Comparison of ENCODE assay signal across 23 cellular contexts in the genomic region with DNA sequence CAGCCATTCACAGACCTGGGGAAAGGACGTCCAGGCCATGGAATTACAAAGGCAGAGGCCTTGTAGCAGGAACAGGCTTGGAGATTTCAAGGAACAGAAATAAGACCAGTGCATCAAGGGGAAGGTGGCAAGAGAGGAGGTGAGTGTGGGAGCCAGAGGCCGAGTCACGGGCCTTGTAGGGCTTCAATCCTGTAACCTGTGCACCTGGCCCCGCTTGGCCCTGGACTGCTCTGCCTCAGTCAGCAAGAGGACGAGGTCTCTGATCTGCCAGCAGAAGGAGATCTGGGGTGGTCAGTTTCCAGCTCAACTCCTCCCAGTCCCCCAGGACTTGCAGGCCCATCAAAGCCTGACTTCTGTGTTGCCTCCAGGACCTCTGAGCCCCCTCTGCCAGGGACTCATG.
DNase-seq lines count a peak whose midpoint lies in the region; ATAC-seq and TF ChIP-seq lines count a peak whose summit lies in the region.
"Had no signal": no experiment of that assay in that cellular context is flagged by ENCODE, and none has a peak within 500 bp of the region (broad histone marks: within the 10 kb centered on the region; RNA-seq: fewer than 3 reads in every experiment).

No MANE protein-coding gene starts in this region.

- H3K36me3 Mint-ChIP-seq in activated CD8-positive, alpha-beta memory T cell treated with anti-CD3 and anti-CD28 coated beads, Interleukin-2, amount 10 ng/mL, durations not matched to agents 7 days and 5 days, result peaks cover 3% of the 10 kb centered on the region
- H3K36me3 Mint-ChIP-seq in endodermal cell (ENCODE audit: low read depth) (no peaks in the 10 kb centered on the region), osteocyte (ENCODE audit: unreplicated experiment) (no peaks in the 10 kb centered on the region)
- H3K36me3 Mint-ChIP-seq: CD8-positive, alpha-beta T cell had no signal

- no peaks in the 10 kb centered on the region for H3K4me1 Mint-ChIP-seq in activated CD8-positive, alpha-beta memory T cell treated with anti-CD3 and anti-CD28 coated beads, Interleukin-2, amount 10 ng/mL, durations not matched to agents 7 days and 5 days
- H3K4me1 Mint-ChIP-seq in endodermal cell, result no peaks in the 10 kb centered on the region
- no peaks in the 10 kb centered on the region for H3K4me1 Mint-ChIP-seq in osteocyte (ENCODE audit: unreplicated experiment)
- H3K4me1 Mint-ChIP-seq: B cell had no signal

- 92 to 100% methylated on average over 3 to 5 of the region's 5 CpGs for WGBS in endodermal cell (ENCODE audit: insufficient coverage in 1 of 2, insufficient read length in 1 of 2), 2 experiments

- no peaks in the 10 kb centered on the region for H3K9me3 ChIP-seq in endodermal cell (ENCODE audit: control insufficient read depth, low read length)
- H3K9me3 ChIP-seq: A549 had no signal

- no peaks in the 10 kb centered on the region for H3K27me3 ChIP-seq in endodermal cell (ENCODE audit: control insufficient read depth, insufficient read depth, low read length, poor library complexity, severe bottlenecking)
- H3K27me3 ChIP-seq: BLaER1 treated with 17β-estradiol and CSF1 and Interleukin-3, amounts not matched to agents 10 nM and 100 nM had no signal

- H3K27ac Mint-ChIP-seq in activated CD8-positive, alpha-beta memory T cell treated with anti-CD3 and anti-CD28 coated beads, Interleukin-2, amount 10 ng/mL, durations not matched to agents 7 days and 5 days, result no peak overlapping the region
- H3K27ac Mint-ChIP-seq in endodermal cell (no peak overlapping the region), osteocyte (ENCODE audit: unreplicated experiment) (no peak overlapping the region)
- H3K27ac Mint-ChIP-seq: B cell; CD4-positive, alpha-beta T cell; CD8-positive, alpha-beta T cell had no signal

- no peak overlapping the region for H3K9ac ChIP-seq in endodermal cell (ENCODE audit: extremely low read depth, low read length, poor library complexity, severe bottlenecking)
- H3K9ac ChIP-seq: BLaER1 treated with 17β-estradiol and CSF1 and Interleukin-3, amounts not matched to agents 10 nM and 100 nM had no signal

- TF ChIP-seq CTCF in endodermal cell (conservative IDR thresholded peaks at IDR 0.05), result no peak
- TF ChIP-seq CTCF in osteocyte (IDR thresholded peaks at IDR 0.05), result no peak

- peaks cover 4% of the 10 kb centered on the region for H3K9me3 Mint-ChIP-seq in activated CD8-positive, alpha-beta memory T cell treated with anti-CD3 and anti-CD28 coated beads, Interleukin-2, amount 10 ng/mL, durations not matched to agents 7 days and 5 days (ENCODE audit: low read depth)
- H3K9me3 Mint-ChIP-seq in endodermal cell (no peaks in the 10 kb centered on the region), osteocyte (ENCODE audit: unreplicated experiment) (peaks cover 29% of the 10 kb centered on the region)
- H3K9me3 Mint-ChIP-seq: CD4-positive, alpha-beta T cell; CD8-positive, alpha-beta T cell had no signal

- ATAC-seq in activated CD8-positive, alpha-beta memory T cell treated with anti-CD3 and anti-CD28 coated beads, Interleukin-2, amount 10 ng/mL, durations not matched to agents 7 days and 5 days, result no peak
- ATAC-seq in GM21381 (IDR thresholded peaks at IDR 0.05; ENCODE audit: unreplicated experiment) (no peak), HG02571 (IDR thresholded peaks at IDR 0.05; ENCODE audit: unreplicated experiment) (no peak)
- ATAC-seq: A549; CD8-positive, alpha-beta T cell; GM12878 had no signal

- no peak overlapping the region for H3K27ac ChIP-seq in endodermal cell (ENCODE audit: low read depth, low read length)
- no peak overlapping the region for H3K27ac ChIP-seq in substantia nigra (ENCODE audit: low read depth, low read length, poor library complexity, severe bottlenecking)
- H3K27ac ChIP-seq: 22Rv1; A549; BLaER1 treated with 17β-estradiol and CSF1 and Interleukin-3, amounts not matched to agents 10 nM and 100 nM; C4-2B had no signal

- H3K27me3 Mint-ChIP-seq in activated CD8-positive, alpha-beta memory T cell treated with anti-CD3 and anti-CD28 coated beads, Interleukin-2, amount 10 ng/mL, durations not matched to agents 7 days and 5 days, result peaks cover 4% of the 10 kb centered on the region
- H3K27me3 Mint-ChIP-seq in endodermal cell (ENCODE audit: insufficient read depth) (peaks cover 3% of the 10 kb centered on the region), osteocyte (ENCODE audit: unreplicated experiment) (no peaks in the 10 kb centered on the region)
- H3K27me3 Mint-ChIP-seq: CD4-positive, alpha-beta T cell had no signal

- H3K36me3 ChIP-seq in endodermal cell (ENCODE audit: control insufficient read depth, insufficient read depth, low read length), result no peaks in the 10 kb centered on the region

- no peak overlapping the region for H3K4me3 ChIP-seq in endodermal cell (ENCODE audit: low read length)
- H3K4me3 ChIP-seq: A549; BLaER1 treated with 17β-estradiol and CSF1 and Interleukin-3, amounts not matched to agents 10 nM and 100 nM; GM12878 had no signal

- peak; percentile 31 for DNase-seq in activated CD8-positive, alpha-beta memory T cell treated with anti-CD3 and anti-CD28 coated beads, Interleukin-2, amount 10 ng/mL, durations not matched to agents 7 days and 5 days
- DNase-seq in activated CD8-positive, alpha-beta memory T cell treated with anti-CD3 and anti-CD28 coated beads, Interleukin-2, amount 50 U/mL, for 48 hours, result no peak
- peak; percentile 20 for DNase-seq in endodermal cell
- peak; percentile 73 for DNase-seq in osteocyte (ENCODE audit: extremely low spot score, unreplicated experiment)
- no peak for DNase-seq in substantia nigra (lab: John Stamatoyannopoulos, UW)
- DNase-seq: AML-193; CD4-positive, alpha-beta T cell; DMS 273 treated with DMSO at 0.1 percent for 48 hours; DMS153; DMS53; DMS79; DND-41; EL; GDM1 had no signal

- CTCF ChIA-PET in activated CD8-positive, alpha-beta memory T cell treated with anti-CD3 and anti-CD28 coated beads, Interleukin-2, amount 10 ng/mL, durations not matched to agents 7 days and 5 days (lab: Charles Lee), result no interaction called here

- H3K4me3 Mint-ChIP-seq in activated CD8-positive, alpha-beta memory T cell treated with anti-CD3 and anti-CD28 coated beads, Interleukin-2, amount 10 ng/mL, durations not matched to agents 7 days and 5 days, result no peak overlapping the region
- H3K4me3 Mint-ChIP-seq in endodermal cell (no peak overlapping the region), osteocyte (ENCODE audit: unreplicated experiment) (no peak overlapping the region)
- H3K4me3 Mint-ChIP-seq: B cell; CD4-positive, alpha-beta T cell; CD8-positive, alpha-beta T cell had no signal

- no peaks in the 10 kb centered on the region for H3K4me1 ChIP-seq in endodermal cell (ENCODE audit: control insufficient read depth, insufficient read depth, low read length)
- H3K4me1 ChIP-seq: A549 had no signal

Comparison
In these comparisons a context has a peak if more than half of its experiments do, and no peak if none do; other contexts are left out.
1. DNase-seq: peak in activated CD8-positive, alpha-beta memory T cell treated with anti-CD3 and anti-CD28 coated beads, Interleukin-2, amount 10 ng/mL, durations not matched to agents 7 days and 5 days (single experiment), endodermal cell (single experiment) and osteocyte (single experiment); none in activated CD8-positive, alpha-beta memory T cell treated with anti-CD3 and anti-CD28 coated beads, Interleukin-2, amount 50 U/mL, for 48 hours (single experiment) and substantia nigra (0 of 49).